16 cellular contexts compared by ENCODE assay signal in genomic region chrX:17160971-17161370, GRCh38.
DNase-seq lines count a peak whose midpoint lies in the region; ATAC-seq, FAIRE-seq and TF ChIP-seq lines count a peak whose summit lies in the region.
"Had no signal": no experiment of that assay in that cellular context is flagged by ENCODE, and none has a peak within 500 bp of the region (broad histone marks: within the 10 kb centered on the region; RNA-seq: fewer than 3 reads in every experiment).

No MANE protein-coding gene starts in this region.

- H3K27ac Mint-ChIP-seq in H9, result no peak overlapping the region
- no peak overlapping the region for H3K27ac Mint-ChIP-seq in CD8-positive, alpha-beta T cell
- H3K27ac Mint-ChIP-seq: activated CD4-positive, alpha-beta memory T cell treated with anti-CD3 and anti-CD28 coated beads, Interleukin-2, amount 10 ng/mL, durations not matched to agents 7 days and 5 days; B cell; memory B cell; stimulated activated naive B cell treated with anti-CD40 and anti-IgM and Interleukin-4, amounts not matched to agents 10 μg/mL and 1 μg/mL and 100 μg/mL, for 72 hours had no signal

- no CpG with 5 or more reads among the region's 1 CpG for WGBS in H9 (ENCODE audit: extremely low coverage, insufficient read length, low lambda C conversion rate)
- 91% methylated on average over 1 of the region's 1 CpG; no CpG with 5 or more reads in 1 of the 2 experiments for WGBS in H1 (ENCODE audit: extremely low coverage in 1 of 2, insufficient coverage in 1 of 2, insufficient read length in 1 of 2, insufficient replicate concordance in 2 of 2, low coverage in 1 of 2, low lambda C conversion rate in 2 of 2, missing lambda C conversion rate in 1 of 2), 2 experiments

- no peaks in the 10 kb centered on the region for H3K27me3 Mint-ChIP-seq in H9 (ENCODE audit: low read depth)
- H3K27me3 Mint-ChIP-seq in CD8-positive, alpha-beta T cell (ENCODE audit: low read depth), result no peaks in the 10 kb centered on the region
- H3K27me3 Mint-ChIP-seq: activated CD4-positive, alpha-beta memory T cell treated with anti-CD3 and anti-CD28 coated beads, Interleukin-2, amount 10 ng/mL, durations not matched to agents 7 days and 5 days; B cell; memory B cell; stimulated activated naive B cell treated with anti-CD40 and anti-IgM and Interleukin-4, amounts not matched to agents 10 μg/mL and 1 μg/mL and 100 μg/mL, for 72 hours had no signal

- H3K36me3 Mint-ChIP-seq in H9 (ENCODE audit: insufficient read depth in 1 of 3, low read depth in 3 of 3), result peaks cover 32 to 53% (median 42%) of the 10 kb centered on the region in 3 experiments
- no peaks in the 10 kb centered on the region for H3K36me3 Mint-ChIP-seq in CD8-positive, alpha-beta T cell

- no peak overlapping the region for H3K9ac ChIP-seq in H9 (ENCODE audit: extremely low read depth, insufficient read length, low read length)
- H3K9ac ChIP-seq in H1 (replicated peaks in 1 of 4; ENCODE audit: extremely low read depth in 1 of 4, low read depth in 3 of 4, low read length in 3 of 4), result no peak overlapping the region

- no peak overlapping the region for H2BK5ac ChIP-seq in H9 (ENCODE audit: insufficient read length, low read length)
- H2BK5ac ChIP-seq in H1 (ENCODE audit: low read depth, low read length), result no peak overlapping the region

- no peak for ATAC-seq in GM21381 (IDR thresholded peaks at IDR 0.05; ENCODE audit: unreplicated experiment)
- ATAC-seq in CD8-positive, alpha-beta T cell, result no peak
- ATAC-seq: stimulated activated naive B cell treated with anti-CD40 and anti-IgM and Interleukin-4, amounts not matched to agents 10 μg/mL and 1 μg/mL and 100 μg/mL, for 72 hours had no signal

- peaks cover 52% of the 10 kb centered on the region in 2 experiments for H3K9me3 Mint-ChIP-seq in H9
- peaks cover 19% of the 10 kb centered on the region for H3K9me3 Mint-ChIP-seq in CD8-positive, alpha-beta T cell

- H3K4me1 ChIP-seq in BE2C, result no peaks in the 10 kb centered on the region
- no peaks in the 10 kb centered on the region for H3K4me1 ChIP-seq in H9 (ENCODE audit: insufficient read depth, low read length)
- no peaks in the 10 kb centered on the region for H3K4me1 ChIP-seq in H1 (replicated peaks in 1 of 4; ENCODE audit: control insufficient read depth in 3 of 4, insufficient read depth in 4 of 4, low read length in 3 of 4)
- H3K4me1 ChIP-seq in CD8-positive, alpha-beta T cell (ENCODE audit: insufficient read depth, low read length), result no peaks in the 10 kb centered on the region

- no peak overlapping the region for H3K23ac ChIP-seq in H9 (ENCODE audit: insufficient read length, low read depth, low read length)
- no peak overlapping the region for H3K23ac ChIP-seq in H1 (ENCODE audit: insufficient read length)

- no peak overlapping the region for H3K18ac ChIP-seq in H9 (ENCODE audit: insufficient read length, low read depth, low read length)
- H3K18ac ChIP-seq in H1 (ENCODE audit: extremely low read depth, low read length), result no peak overlapping the region

- CTCF ChIA-PET in H1 (lab: Charles Lee; ENCODE audit: partially characterized antibody), result interaction anchor here (0.6 to 0.9 kb wide), 3 partner anchors 81 to 559 kb away, joined by 3 to 4 read pairs (median 4); no protein-coding TSS in a partner anchor
- CTCF ChIA-PET in CD8-positive, alpha-beta T cell (lab: Charles Lee), result no interaction called here

- H3K9me3 ChIP-seq in BE2C (no peaks in the 10 kb centered on the region), H9 (ENCODE audit: control insufficient read depth, low read depth, low read length) (peaks cover 27% of the 10 kb centered on the region), H1 (ENCODE audit: insufficient read depth in 2 of 2, low read depth in 1 of 2, low read length in 1 of 2) (peaks cover 11% of the 10 kb centered on the region in 2 experiments; a peak in 3 of 4 replicates)
- no peaks in the 10 kb centered on the region for H3K9me3 ChIP-seq in CD8-positive, alpha-beta T cell (ENCODE audit: low read length)

- H2BK12ac ChIP-seq in H9 (ENCODE audit: insufficient read length, low read depth, low read length) (no peak overlapping the region), H1 (ENCODE audit: low read depth, low read length) (no peak overlapping the region)

- peaks cover 6 to 16% of the 10 kb centered on the region in 2 experiments for H3K4me1 Mint-ChIP-seq in H9
- no peaks in the 10 kb centered on the region for H3K4me1 Mint-ChIP-seq in CD8-positive, alpha-beta T cell (ENCODE audit: low read depth)
- H3K4me1 Mint-ChIP-seq: activated CD4-positive, alpha-beta memory T cell treated with anti-CD3 and anti-CD28 coated beads, Interleukin-2, amount 10 ng/mL, durations not matched to agents 7 days and 5 days; B cell; memory B cell; stimulated activated naive B cell treated with anti-CD40 and anti-IgM and Interleukin-4, amounts not matched to agents 10 μg/mL and 1 μg/mL and 100 μg/mL, for 72 hours had no signal

- POLR2A ChIA-PET in H1 (lab: Charles Lee; ENCODE audit: partially characterized antibody), result no interaction called here
- POLR2A ChIA-PET in CD8-positive, alpha-beta T cell (lab: Charles Lee), result no interaction called here

- H4K8ac ChIP-seq in H9 (replicated peaks; ENCODE audit: insufficient read length, low read depth, low read length), result no peak overlapping the region
- H4K8ac ChIP-seq in H1 (ENCODE audit: extremely low read depth, insufficient read depth, low read length), result no peak overlapping the region

- no peak overlapping the region for H2AK5ac ChIP-seq in H9 (ENCODE audit: insufficient read length, low read length)
- no peak overlapping the region for H2AK5ac ChIP-seq in H1 (ENCODE audit: low read depth, low read length)

- no peak overlapping the region for H2BK20ac ChIP-seq in H9 (ENCODE audit: low read depth, low read length, poor library complexity, severe bottlenecking)
- H2BK20ac ChIP-seq in H1 (ENCODE audit: low read length), result no peak overlapping the region

- H3T11ph ChIP-seq in H9 (ENCODE audit: low read length), result no peak overlapping the region

- H3K4ac ChIP-seq in H9 (ENCODE audit: low read depth, low read length) (no peak overlapping the region), H1 (replicated peaks; ENCODE audit: insufficient read length, low read depth, low read length) (no peak overlapping the region)

- H3K4me2 ChIP-seq in H9 (ENCODE audit: insufficient read depth, insufficient read length, low read length) (no peak overlapping the region), H1 (ENCODE audit: insufficient read depth in 1 of 2, low read depth in 2 of 2, low read length in 2 of 2) (no peak overlapping the region)

- DNase-seq in BE2C, result no peak
- DNase-seq in H9, result no peak
- DNase-seq in NCI-H748 treated with DMSO at 0.1 percent for 48 hours (lab: John Stamatoyannopoulos, UW), result peak; percentile 0
- DNase-seq in H1 (ENCODE audit: low read depth in 1 of 2, low spot score in 2 of 2), result no peak
- no peak for DNase-seq in activated CD4-positive, CD25-positive, alpha-beta regulatory T cell treated with anti-CD3 and anti-CD28 coated beads, Interleukin-2, amount 50 U/mL, for 72 hours
- no peak for DNase-seq in NCI-H446 treated with DMSO at 0.1 percent for 48 hours (lab: John Stamatoyannopoulos, UW)
- no peak for DNase-seq in CD8-positive, alpha-beta T cell
- DNase-seq: activated CD4-positive, alpha-beta memory T cell treated with anti-CD3 and anti-CD28 coated beads, Interleukin-2, amount 10 ng/mL, durations not matched to agents 7 days and 5 days; amniotic stem cell; cortex of kidney; stimulated activated CD4-positive, alpha-beta T cell treated with anti-CD3 and anti-CD28 coated beads, Interleukin-4, amount 100 ng/mL, for 24 hours; stimulated activated naive B cell treated with anti-CD40 and anti-IgM and Interleukin-4, amounts not matched to agents 10 μg/mL and 1 μg/mL and 100 μg/mL, for 72 hours had no signal

- TF ChIP-seq EP300 in H1 (IDR thresholded peaks at IDR 0.05; ENCODE audit: borderline replicate concordance in 1 of 2, low read depth in 2 of 2, low read length in 2 of 2), result no peak

- H3K27me3 ChIP-seq in BE2C (no peaks in the 10 kb centered on the region), H9 (ENCODE audit: insufficient read depth, low read length) (no peaks in the 10 kb centered on the region), H1 (replicated peaks in 1 of 4; ENCODE audit: control insufficient read depth in 3 of 4, extremely low read depth in 1 of 4, insufficient read depth in 3 of 4, low read length in 3 of 4) (no peaks in the 10 kb centered on the region)
- H3K27me3 ChIP-seq in CD8-positive, alpha-beta T cell (ENCODE audit: insufficient read depth, low read length), result no peaks in the 10 kb centered on the region

- H3K56ac ChIP-seq in H9 (ENCODE audit: insufficient read length, low read depth, low read length), result no peak overlapping the region
- H3K56ac ChIP-seq in H1 (replicated peaks; ENCODE audit: insufficient read length, low read depth, low read length), result no peak overlapping the region

- no peak overlapping the region for H3K4me3 Mint-ChIP-seq in H9
- no peak overlapping the region for H3K4me3 Mint-ChIP-seq in CD8-positive, alpha-beta T cell
- H3K4me3 Mint-ChIP-seq: activated CD4-positive, alpha-beta memory T cell treated with anti-CD3 and anti-CD28 coated beads, Interleukin-2, amount 10 ng/mL, durations not matched to agents 7 days and 5 days; B cell; memory B cell; stimulated activated naive B cell treated with anti-CD40 and anti-IgM and Interleukin-4, amounts not matched to agents 10 μg/mL and 1 μg/mL and 100 μg/mL, for 72 hours had no signal

- H3K4me3 ChIP-seq in BE2C (ENCODE audit: low read depth, low read length), result no peak overlapping the region
- H3K4me3 ChIP-seq in H1 (ENCODE audit: extremely low read depth in 1 of 4, insufficient read depth in 2 of 4, low read depth in 3 of 4, low read length in 4 of 4), result no peak overlapping the region
- no peak overlapping the region for H3K4me3 ChIP-seq in CD8-positive, alpha-beta T cell (ENCODE audit: low read depth, low read length)

- TF ChIP-seq CTCF in BE2C (IDR thresholded peaks at IDR 0.05; ENCODE audit: low read depth, low read length) (peak; percentile 29), H9 (conservative IDR thresholded peaks at IDR 0.05) (peak; percentile 70), H1 (IDR thresholded peaks at IDR 0.05; ENCODE audit: control extremely low read depth in 1 of 3, insufficient read depth in 1 of 3, low read depth in 1 of 3, low read length in 3 of 3) (peak in 2 of 3 experiments; percentile 32 to 39; a peak in 2 of 4 replicates)
- TF ChIP-seq CTCF in CD8-positive, alpha-beta T cell (IDR thresholded peaks at IDR 0.05), result no peak

- H3K27ac ChIP-seq in H9 (ENCODE audit: insufficient read length, low read depth, low read length), result no peak overlapping the region
- H3K27ac ChIP-seq in H1 (ENCODE audit: low read depth, low read length), result no peak overlapping the region
- no peak overlapping the region for H3K27ac ChIP-seq in CD8-positive, alpha-beta T cell (ENCODE audit: low read depth, low read length)

- H2AFZ ChIP-seq in H9 (ENCODE audit: low read length) (no peak overlapping the region), H1 (ENCODE audit: low read length) (no peak overlapping the region)

- H4K20me1 ChIP-seq in H9 (ENCODE audit: control insufficient read depth, insufficient read depth, insufficient read length) (no peaks in the 10 kb centered on the region), H1 (replicated peaks in 1 of 2; ENCODE audit: control insufficient read depth in 1 of 2, insufficient read depth in 2 of 2, low read length in 2 of 2) (no peaks in the 10 kb centered on the region)

- H3K36me3 ChIP-seq in BE2C, result no peaks in the 10 kb centered on the region
- no peaks in the 10 kb centered on the region; a peak in 1 of 8 replicates for H3K36me3 ChIP-seq in H1 (ENCODE audit: control insufficient read depth in 2 of 4, insufficient read depth in 4 of 4, low read length in 3 of 4)
- H3K36me3 ChIP-seq in CD8-positive, alpha-beta T cell (ENCODE audit: insufficient read depth, low read length), result no peaks in the 10 kb centered on the region

- TF ChIP-seq RAD21 in H1 (IDR thresholded peaks at IDR 0.05 in 1 of 2, conservative IDR thresholded peaks at IDR 0.05 in 1 of 2; ENCODE audit: low read depth in 2 of 2, low read length in 2 of 2), result peak; percentile 67 to 73

- H2BK120ac ChIP-seq in H9 (ENCODE audit: low read depth, low read length, poor library complexity, severe bottlenecking) (no peak overlapping the region), H1 (replicated peaks; ENCODE audit: low read depth, low read length) (no peak overlapping the region)

- H4K5ac ChIP-seq in H9 (ENCODE audit: insufficient read length, low read depth, low read length), result no peak overlapping the region
- no peak overlapping the region for H4K5ac ChIP-seq in H1 (ENCODE audit: insufficient read length, low read depth, low read length)

- no peak overlapping the region for H4K91ac ChIP-seq in H9 (ENCODE audit: insufficient read length, low read depth, low read length)
- H4K91ac ChIP-seq in H1 (replicated peaks; ENCODE audit: insufficient read length, low read length), result no peak overlapping the region

- H2BK15ac ChIP-seq in H9 (ENCODE audit: low read depth, low read length) (no peak overlapping the region), H1 (ENCODE audit: low read length) (no peak overlapping the region)

- intact Hi-C loops in CD8-positive, alpha-beta T cell (cut with DNase I, micrococcal nuclease), result no loop called here

- no peak for FAIRE-seq in H1 (lab: Jason Lieb, UNC)
- FAIRE-seq: urothelium cell line had no signal

- H3K23me2 ChIP-seq in H9 (ENCODE audit: insufficient read length, low read depth, low read length, poor library complexity, severe bottlenecking) (no peaks in the 10 kb centered on the region), H1 (ENCODE audit: low read depth, low read length) (no peaks in the 10 kb centered on the region)

- H3K79me1 ChIP-seq in H9 (ENCODE audit: insufficient read depth, low read depth, low read length, poor library complexity, severe bottlenecking), result no peaks in the 10 kb centered on the region
- no peaks in the 10 kb centered on the region for H3K79me1 ChIP-seq in H1 (ENCODE audit: low read depth, low read length)

- no peak for TF ChIP-seq POLR2A in H1 (IDR thresholded peaks at IDR 0.05; ENCODE audit: control extremely low read depth in 1 of 2, low read depth in 2 of 2, low read length in 2 of 2)

- H3K14ac ChIP-seq in H9 (ENCODE audit: insufficient read depth, low read length) (no peak overlapping the region), H1 (ENCODE audit: insufficient read length) (no peak overlapping the region)

- no peaks in the 10 kb centered on the region for H3K79me2 ChIP-seq in H9 (ENCODE audit: insufficient read depth, low read length)
- H3K79me2 ChIP-seq in H1 (ENCODE audit: control insufficient read depth in 1 of 2, insufficient read depth in 2 of 2, low read length in 2 of 2), result no peaks in the 10 kb centered on the region
